Comparison of ENCODE assay signal across 10 cellular contexts in genomic region chr19:46493236-46494114, GRCh38. TPM values are rescaled to one million over a fixed set of nuclear protein-coding genes. Genes with fewer than 3 reads are reported as not detected.
A peak's percentile ranks its signal among the peaks of the same experiment; 100 is the strongest.
DNase-seq lines count a peak whose midpoint lies in the region; ATAC-seq and TF ChIP-seq lines count a peak whose summit lies in the region.
"Had no signal": no experiment of that assay in that cellular context is flagged by ENCODE, and none has a peak within 500 bp of the region (broad histone marks: within the 10 kb centered on the region; RNA-seq: fewer than 3 reads in every experiment).

No MANE protein-coding gene starts in this region.

- 26% methylated on average over 75 of the region's 90 CpGs for WGBS in prostate gland

- H3K9me3 Mint-ChIP-seq in activated CD8-positive, alpha-beta T cell treated with anti-CD3 and anti-CD28 coated beads for 36 hours: no peaks in the 10 kb centered on the region

- POLR2A ChIA-PET in activated CD8-positive, alpha-beta T cell treated with anti-CD3 and anti-CD28 coated beads for 36 hours (lab: Charles Lee): no interaction called here

- no peaks in the 10 kb centered on the region for H3K9me3 ChIP-seq in prostate gland

- no peak for TF ChIP-seq POLR2A in prostate gland (IDR thresholded peaks at IDR 0.05)

- no peaks in the 10 kb centered on the region for H3K36me3 Mint-ChIP-seq in activated CD8-positive, alpha-beta T cell treated with anti-CD3 and anti-CD28 coated beads for 36 hours (ENCODE audit: low read depth)

- H3K27me3 ChIP-seq in prostate gland (replicated peaks; ENCODE audit: insufficient read depth): peaks cover 3% of the 10 kb centered on the region

- H3K36me3 ChIP-seq in prostate gland: no peaks in the 10 kb centered on the region
- H3K36me3 ChIP-seq: cardiac muscle cell had no signal

- peak; percentile 27 for ATAC-seq in activated CD8-positive, alpha-beta T cell treated with anti-CD3 and anti-CD28 coated beads for 36 hours
- ATAC-seq in GM18517 (IDR thresholded peaks at IDR 0.05; ENCODE audit: unreplicated experiment) (no peak), HG02759 (IDR thresholded peaks at IDR 0.05; ENCODE audit: unreplicated experiment) (no peak), HG03097 (IDR thresholded peaks at IDR 0.05; ENCODE audit: low FRiP score, unreplicated experiment) (no peak)

- peaks cover 18% of the 10 kb centered on the region for H3K4me1 Mint-ChIP-seq in activated CD8-positive, alpha-beta T cell treated with anti-CD3 and anti-CD28 coated beads for 36 hours (ENCODE audit: low read depth)

- H3K4me1 ChIP-seq in prostate gland (replicated peaks): no peaks in the 10 kb centered on the region

- intact Hi-C loops in activated CD8-positive, alpha-beta T cell treated with anti-CD3 and anti-CD28 coated beads for 36 hours (cut with micrococcal nuclease): no loop called here
- intact Hi-C loops in prostate gland (cut with DNase I): no loop called here

- H3K27me3 Mint-ChIP-seq in activated CD8-positive, alpha-beta T cell treated with anti-CD3 and anti-CD28 coated beads for 36 hours: peaks cover 54% of the 10 kb centered on the region

- TF ChIP-seq CTCF in activated CD8-positive, alpha-beta T cell treated with anti-CD3 and anti-CD28 coated beads for 36 hours (IDR thresholded peaks at IDR 0.05): no peak
- TF ChIP-seq CTCF in prostate gland (IDR thresholded peaks at IDR 0.05): no peak

- CTCF ChIA-PET in activated CD8-positive, alpha-beta T cell treated with anti-CD3 and anti-CD28 coated beads for 36 hours (lab: Charles Lee): no interaction called here

- H3K4me3 Mint-ChIP-seq in activated CD8-positive, alpha-beta T cell treated with anti-CD3 and anti-CD28 coated beads for 36 hours: peak overlapping the region; percentile 51

- H3K4me3 ChIP-seq in prostate gland: peak overlapping the region; percentile 21 to 25
- H3K4me3 ChIP-seq: cardiac muscle cell had no signal

- no peak overlapping the region for H3K27ac ChIP-seq in prostate gland
- H3K27ac ChIP-seq: cardiac muscle cell had no signal

- DNase-seq in GM03348 (ENCODE audit: low spot score) (peak; percentile 48), germinal center (ENCODE audit: low spot score) (peak; percentile 49), prostate gland (ENCODE audit: low spot score) (no peak), NCI-H2029 (lab: John Stamatoyannopoulos, UW) (no peak)
- peak; percentile 33 for DNase-seq in activated CD8-positive, alpha-beta T cell treated with anti-CD3 and anti-CD28 coated beads for 36 hours

- no peak overlapping the region for H3K27ac Mint-ChIP-seq in activated CD8-positive, alpha-beta T cell treated with anti-CD3 and anti-CD28 coated beads for 36 hours

RNA-seq across cellular contexts. Expression of gene PNMA8B, which starts 2.2 kb away (rescaled TPM):
- not detected for total RNA-seq in activated CD8-positive, alpha-beta T cell treated with anti-CD3 and anti-CD28 coated beads for 36 hours
- total RNA-seq in prostate gland: 1 to 10 TPM in 1 of 2 donors, under 1 TPM in 1; 0.96 to 3.1 TPM
- total RNA-seq: RPMI7951 had no signal

RNA-seq across cellular contexts. Expression of gene PNMA8A, which starts 22.1 kb away (rescaled TPM):
- not detected for total RNA-seq in activated CD8-positive, alpha-beta T cell treated with anti-CD3 and anti-CD28 coated beads for 36 hours
- total RNA-seq in prostate gland: 10 to 100 TPM; 17.0 to 26.5 TPM
- total RNA-seq: RPMI7951 had no signal

Comparison
In these comparisons a context has a peak if more than half of its experiments do, and no peak if none do; other contexts are left out.
1. DNase-seq: peak in GM03348 (single experiment), activated CD8-positive, alpha-beta T cell treated with anti-CD3 and anti-CD28 coated beads for 36 hours (single experiment) and germinal center (single experiment); none in prostate gland (single experiment) and NCI-H2029 (single experiment).
2. RNA of gene PNMA8A, which starts 22.1 kb away (total RNA-seq): 17.0 to 26.5 TPM in prostate gland; not detected in activated CD8-positive, alpha-beta T cell treated with anti-CD3 and anti-CD28 coated beads for 36 hours; every median in the first group is over 10 times any median in the second.